Comparison of ENCODE assay signal across 25 cellular contexts in the genomic region with DNA sequence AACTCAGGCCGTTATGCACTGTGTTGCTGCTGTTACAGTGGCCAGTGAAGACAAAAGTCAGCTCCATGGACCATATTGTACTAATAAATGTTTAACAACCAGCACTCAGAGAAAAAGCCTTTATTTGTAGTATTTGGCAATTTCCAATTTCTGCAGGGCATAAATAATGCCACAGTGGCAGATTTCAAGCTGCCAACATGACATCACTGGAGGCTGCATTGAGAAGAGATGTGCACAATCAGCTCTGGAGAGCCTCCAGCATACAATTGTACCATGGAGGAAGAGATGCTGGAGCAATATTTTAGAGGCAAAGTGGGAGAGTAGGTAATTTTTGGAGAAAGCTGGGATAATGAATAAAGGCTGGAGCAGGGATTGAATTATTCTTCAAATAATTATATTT.
"Had no signal": no experiment of that assay in that cellular context is flagged by ENCODE, and none has a peak within 500 bp of the region (broad histone marks: within the 10 kb centered on the region; RNA-seq: fewer than 3 reads in every experiment).

No MANE protein-coding gene starts in this region.

- H3K27me3 ChIP-seq: right atrium auricular region, testis had no signal

- H3K4me3 ChIP-seq: left ventricle myocardium inferior, lung, mucosa of descending colon, psoas muscle, right atrium auricular region, spleen, testis, transverse colon had no signal

- ATAC-seq: esophagus mucosa, mucosa of descending colon, psoas muscle had no signal

- H3K27ac Mint-ChIP-seq: activated CD4-positive, alpha-beta memory T cell treated with anti-CD3 and anti-CD28 coated beads for 36 hours; activated CD4-positive, alpha-beta T cell treated with anti-CD3 and anti-CD28 coated beads, Interleukin-2, amount 10 ng/mL, durations not matched to agents 24 days and 14 days; activated naive CD4-positive, alpha-beta T cell treated with anti-CD3 and anti-CD28 coated beads, Interleukin-2, amount 10 ng/mL, durations not matched to agents 7 days and 5 days; activated T-cell treated with anti-CD3 and anti-CD28 coated beads, Interleukin-2, amount 50 U/mL, for 24 hours had no signal

- H3K4me1 ChIP-seq: left ventricle myocardium inferior, psoas muscle, right atrium auricular region, testis, transverse colon had no signal

- H3K9me3 ChIP-seq: left ventricle myocardium inferior, mucosa of descending colon, neutrophil, psoas muscle, right atrium auricular region, spleen, testis, transverse colon had no signal

- DNase-seq: activated CD4-positive, alpha-beta memory T cell treated with anti-CD3 and anti-CD28 coated beads for 36 hours; activated CD4-positive, alpha-beta T cell treated with anti-CD3 and anti-CD28 coated beads, Interleukin-2, amount 10 ng/mL, durations not matched to agents 24 days and 14 days; activated CD4-positive, CD25-positive, alpha-beta regulatory T cell treated with anti-CD3 and anti-CD28 coated beads, Interleukin-2, amount 50 U/mL, for 72 hours; activated CD8-positive, alpha-beta memory T cell treated with anti-CD3 and anti-CD28 coated beads, Interleukin-2, amount 50 U/mL, for 48 hours; activated gamma-delta T cell; activated naive CD4-positive, alpha-beta T cell treated with anti-CD3 and anti-CD28 coated beads, Interleukin-2, amount 10 ng/mL, durations not matched to agents 7 days and 5 days; activated T-cell treated with anti-CD3 and anti-CD28 coated beads, Interleukin-2, amount 50 U/mL, for 24 hours; foreskin melanocyte; islet precursor cell; left ventricle myocardium inferior; mucosa of descending colon; psoas muscle; spleen; stimulated activated CD4-positive, alpha-beta T cell treated with anti-CD3 and anti-CD28 coated beads, Interleukin-2, amount 100 ng/mL, for 48 hours; stimulated activated naive CD4-positive, alpha-beta T cell treated with Interleukin-2 at 50 U/mL for 16 hours; T-helper 1 cell; T-helper 9 cell; testis; transverse colon; WERI-Rb-1 had no signal

- H3K36me3 Mint-ChIP-seq: activated CD4-positive, alpha-beta memory T cell treated with anti-CD3 and anti-CD28 coated beads for 36 hours; activated naive CD4-positive, alpha-beta T cell treated with anti-CD3 and anti-CD28 coated beads, Interleukin-2, amount 10 ng/mL, durations not matched to agents 7 days and 5 days had no signal

- H3K27ac ChIP-seq: left ventricle myocardium inferior, neutrophil, psoas muscle, right atrium auricular region, spleen, testis, transverse colon, WERI-Rb-1 had no signal

- H3K36me3 ChIP-seq: left ventricle myocardium inferior, neutrophil, right atrium auricular region, spleen, transverse colon, WERI-Rb-1 had no signal

- H3K4me3 Mint-ChIP-seq: activated CD4-positive, alpha-beta memory T cell treated with anti-CD3 and anti-CD28 coated beads for 36 hours; activated CD4-positive, alpha-beta T cell treated with anti-CD3 and anti-CD28 coated beads, Interleukin-2, amount 10 ng/mL, durations not matched to agents 24 days and 14 days; activated naive CD4-positive, alpha-beta T cell treated with anti-CD3 and anti-CD28 coated beads, Interleukin-2, amount 10 ng/mL, durations not matched to agents 7 days and 5 days; activated T-cell treated with anti-CD3 and anti-CD28 coated beads, Interleukin-2, amount 50 U/mL, for 24 hours; nephron had no signal

- H3K9me3 Mint-ChIP-seq: activated CD4-positive, alpha-beta memory T cell treated with anti-CD3 and anti-CD28 coated beads for 36 hours; activated CD4-positive, alpha-beta T cell treated with anti-CD3 and anti-CD28 coated beads, Interleukin-2, amount 10 ng/mL, durations not matched to agents 24 days and 14 days; activated naive CD4-positive, alpha-beta T cell treated with anti-CD3 and anti-CD28 coated beads, Interleukin-2, amount 10 ng/mL, durations not matched to agents 7 days and 5 days; activated T-cell treated with anti-CD3 and anti-CD28 coated beads, Interleukin-2, amount 50 U/mL, for 24 hours; nephron had no signal
